In genomic region chr13:95745752-95746151, GRCh38 we compare ENCODE assay signal across 15 cellular contexts.
DNase-seq lines count a peak whose midpoint lies in the region; ATAC-seq, FAIRE-seq and TF ChIP-seq lines count a peak whose summit lies in the region.
"Had no signal": no experiment of that assay in that cellular context is flagged by ENCODE, and none has a peak within 500 bp of the region (broad histone marks: within the 10 kb centered on the region; RNA-seq: fewer than 3 reads in every experiment).

No MANE protein-coding gene starts in this region.

- H3K4me3 ChIP-seq in WERI-Rb-1 (ENCODE audit: low read depth, low read length) (no peak overlapping the region), upper lobe of left lung (no peak overlapping the region)
- H3K4me3 ChIP-seq: body of pancreas, esophagus muscularis mucosa, smooth muscle cell had no signal

- peak; percentile 77 for FAIRE-seq in islet of Langerhans (lab: Jason Lieb, UNC)

- H3K4me3 Mint-ChIP-seq in stimulated activated naive CD8-positive, alpha-beta T cell treated with anti-CD3 and anti-CD28 coated beads, Interleukin-15, amount 100 ng/mL, for 72 hours, result no peak overlapping the region
- H3K4me3 Mint-ChIP-seq: naive B cell had no signal

- H3K4me1 Mint-ChIP-seq in stimulated activated naive CD8-positive, alpha-beta T cell treated with anti-CD3 and anti-CD28 coated beads, Interleukin-15, amount 100 ng/mL, for 72 hours, result peaks cover 16% of the 10 kb centered on the region

- H3K27ac Mint-ChIP-seq in stimulated activated naive CD8-positive, alpha-beta T cell treated with anti-CD3 and anti-CD28 coated beads, Interleukin-15, amount 100 ng/mL, for 72 hours, result no peak overlapping the region

- no peak overlapping the region for H3K27ac ChIP-seq in WERI-Rb-1
- no peak overlapping the region for H3K27ac ChIP-seq in upper lobe of left lung
- H3K27ac ChIP-seq: body of pancreas, esophagus muscularis mucosa had no signal

- H3K9me3 Mint-ChIP-seq in stimulated activated naive CD8-positive, alpha-beta T cell treated with anti-CD3 and anti-CD28 coated beads, Interleukin-15, amount 100 ng/mL, for 72 hours, result peaks cover 0 to 5% of the 10 kb centered on the region in 2 donors

- TF ChIP-seq EP300 in upper lobe of left lung (IDR thresholded peaks at IDR 0.05), result no peak

- H3K27me3 Mint-ChIP-seq in stimulated activated naive CD8-positive, alpha-beta T cell treated with anti-CD3 and anti-CD28 coated beads, Interleukin-15, amount 100 ng/mL, for 72 hours, result no peaks in the 10 kb centered on the region
- H3K27me3 Mint-ChIP-seq: naive B cell had no signal

- 73 to 94% methylated on average over 2 of the region's 2 CpGs for WGBS in upper lobe of left lung, 2 donors

- H3K27me3 ChIP-seq in WERI-Rb-1 (ENCODE audit: insufficient read depth, low read depth, severe bottlenecking) (no peaks in the 10 kb centered on the region), upper lobe of left lung (no peaks in the 10 kb centered on the region)
- H3K27me3 ChIP-seq: body of pancreas, esophagus muscularis mucosa had no signal

- H3K9me3 ChIP-seq in WERI-Rb-1 (ENCODE audit: severe bottlenecking) (no peaks in the 10 kb centered on the region), upper lobe of left lung (no peaks in the 10 kb centered on the region)
- H3K9me3 ChIP-seq: body of pancreas, esophagus muscularis mucosa had no signal

- TF ChIP-seq CTCF in WERI-Rb-1 (IDR thresholded peaks at IDR 0.05; ENCODE audit: low read depth, low read length), result peak; percentile 59
- TF ChIP-seq CTCF in upper lobe of left lung (IDR thresholded peaks at IDR 0.05), result no peak

- peaks cover 0 to 9% (median 5%) of the 10 kb centered on the region in 4 donors for H3K4me1 ChIP-seq in upper lobe of left lung

- no peak for TF ChIP-seq POLR2A in upper lobe of left lung (IDR thresholded peaks at IDR 0.05)

- H3K36me3 ChIP-seq in WERI-Rb-1 (no peaks in the 10 kb centered on the region; the same call in 1 of the 2 replicates), upper lobe of left lung (no peaks in the 10 kb centered on the region)
- H3K36me3 ChIP-seq: esophagus muscularis mucosa had no signal

- no peak for DNase-seq in stimulated activated naive CD8-positive, alpha-beta T cell treated with anti-CD3 and anti-CD28 coated beads, Interleukin-15, amount 100 ng/mL, for 72 hours
- no peak for DNase-seq in stimulated activated naive CD8-positive, alpha-beta T cell treated with anti-CD3 and anti-CD28 coated beads, Interleukin-15, Interleukin-2, amounts not matched to agents 100 U/mL and 50 U/mL, for 24 hours
- DNase-seq in WERI-Rb-1 (no peak), A172 (ENCODE audit: low spot score) (no peak), cortex of kidney (lab: John Stamatoyannopoulos, UW) (no peak), upper lobe of left lung (no peak), superior temporal gyrus (ENCODE audit: extremely low spot score) (no peak)
- DNase-seq: activated T-cell treated with anti-CD3 and anti-CD28 coated beads, Interleukin-2, amount 50 U/mL, for 48 hours; AML-193; body of pancreas; naive B cell; NCI-H226 had no signal

- peak; percentile 43 for ATAC-seq in stimulated activated naive CD8-positive, alpha-beta T cell treated with anti-CD3 and anti-CD28 coated beads, Interleukin-15, amount 100 ng/mL, for 72 hours
- ATAC-seq in stimulated activated naive CD8-positive, alpha-beta T cell treated with anti-CD3 and anti-CD28 coated beads, Interleukin-15, Interleukin-2, amounts not matched to agents 100 U/mL and 50 U/mL, for 24 hours, result no peak
- ATAC-seq in upper lobe of left lung (ENCODE audit: low FRiP score in 2 of 2), result no peak
- ATAC-seq: body of pancreas had no signal
